Comparison of ENCODE assay signal across 15 cellular contexts in genomic region chr15:98760112-98760826, GRCh38.
DNase-seq lines count a peak whose midpoint lies in the region; ATAC-seq and TF ChIP-seq lines count a peak whose summit lies in the region.
"Had no signal": no experiment of that assay in that cellular context is flagged by ENCODE, and none has a peak within 500 bp of the region (broad histone marks: within the 10 kb centered on the region; RNA-seq: fewer than 3 reads in every experiment).

No MANE protein-coding gene starts in this region.

- DNase-seq in NCI-H1417 (lab: John Stamatoyannopoulos, UW) (peak in 2 of 3 experiments; percentile 65 to 96), NCI-H1417 treated with DMSO at 0.1 percent for 48 hours (lab: John Stamatoyannopoulos, UW) (no peak), PC-3 (peak; percentile 22), left ventricle myocardium superior (peak; percentile 71), upper lobe of left lung (peak; percentile 43 to 46), GM19240 (ENCODE audit: insufficient read length, low spot score) (no peak), NCI-H510A treated with DMSO at 0.1 percent for 48 hours (lab: John Stamatoyannopoulos, UW) (no peak)
- DNase-seq: activated CD4-positive, alpha-beta T cell treated with anti-CD3 and anti-CD28 coated beads for 1 hour; activated naive CD8-positive, alpha-beta T cell treated with anti-CD3 and anti-CD28 coated beads, Interleukin-2, amount 10 ng/mL, durations not matched to agents 7 days and 5 days; H7; occipital lobe; SHP77; stimulated activated naive CD8-positive, alpha-beta T cell treated with anti-CD3 and anti-CD28 coated beads, Interleukin-15, Interleukin-2, amounts not matched to agents 100 U/mL and 50 U/mL, for 24 hours had no signal

- H3K36me3 ChIP-seq in PC-3 (ENCODE audit: low read depth, low read length) (no peaks in the 10 kb centered on the region), upper lobe of left lung (no peaks in the 10 kb centered on the region)

- no peaks in the 10 kb centered on the region for H3F3A ChIP-seq in PC-3 (ENCODE audit: low read length, unreplicated experiment)

- 58 to 68% methylated on average over 9 of the region's 9 CpGs for WGBS in upper lobe of left lung, 2 donors

- H3K27me3 ChIP-seq in PC-3 (ENCODE audit: low read length): no peaks in the 10 kb centered on the region
- H3K27me3 ChIP-seq in upper lobe of left lung: no peaks in the 10 kb centered on the region

- no peaks in the 10 kb centered on the region for H3K79me2 ChIP-seq in PC-3 (ENCODE audit: low read length)

- TF ChIP-seq CTCF in PC-3 (conservative IDR thresholded peaks at IDR 0.05; ENCODE audit: low read depth, low read length) (no peak), upper lobe of left lung (IDR thresholded peaks at IDR 0.05) (no peak)

- no peaks in the 10 kb centered on the region for H3K9me3 ChIP-seq in PC-3 (ENCODE audit: low read length)
- H3K9me3 ChIP-seq in upper lobe of left lung: no peaks in the 10 kb centered on the region

- no peaks in the 10 kb centered on the region for H3K9me2 ChIP-seq in PC-3 (replicated peaks; ENCODE audit: low read length)

- no peak overlapping the region for H3K4me2 ChIP-seq in PC-3 (ENCODE audit: low read length)

- peak; percentile 57 for ATAC-seq in PC-3
- ATAC-seq in left ventricle myocardium superior: peak; percentile 86
- peak in 1 of 2 donors; percentile 82 for ATAC-seq in upper lobe of left lung (ENCODE audit: low FRiP score in 2 of 2)
- no peak for ATAC-seq in HG03442 (IDR thresholded peaks at IDR 0.05; ENCODE audit: unreplicated experiment)
- ATAC-seq: stimulated activated naive CD8-positive, alpha-beta T cell treated with anti-CD3 and anti-CD28 coated beads, Interleukin-15, Interleukin-2, amounts not matched to agents 100 U/mL and 50 U/mL, for 24 hours had no signal

- CTCF ChIA-PET in PC-3 (lab: Charles Lee): interaction anchor here (0.7 kb wide), 1 partner anchor 133 kb away, joined by 3 read pairs; no protein-coding TSS in a partner anchor

- no peak overlapping the region for H3K27ac ChIP-seq in PC-3 (ENCODE audit: low read length)
- no peak overlapping the region for H3K27ac ChIP-seq in upper lobe of left lung
- H3K27ac ChIP-seq: 22Rv1 had no signal

- H3K4me3 ChIP-seq in PC-3 (ENCODE audit: low read length) (no peak overlapping the region), upper lobe of left lung (no peak overlapping the region)

- intact Hi-C loops in PC-3 (cut with micrococcal nuclease) (no loop called here), left ventricle myocardium superior (cut with micrococcal nuclease) (no loop called here)

- H2AFZ ChIP-seq in PC-3 (ENCODE audit: low read length): no peak overlapping the region

- no peaks in the 10 kb centered on the region for H4K20me1 ChIP-seq in PC-3 (ENCODE audit: low read length)

- H3K4me1 ChIP-seq in PC-3 (ENCODE audit: insufficient read depth, low read length): no peaks in the 10 kb centered on the region
- H3K4me1 ChIP-seq in upper lobe of left lung: peaks cover 8 to 27% (median 21%) of the 10 kb centered on the region in 4 donors

- TF ChIP-seq EP300 in upper lobe of left lung (IDR thresholded peaks at IDR 0.05): no peak

- no peak for TF ChIP-seq POLR2A in upper lobe of left lung (IDR thresholded peaks at IDR 0.05)

- POLR2A ChIA-PET in PC-3 (lab: Charles Lee; ENCODE audit: unreplicated experiment): no interaction called here

- no TSS peak for BruUV-seq in PC-3 (replicated peaks; lab: Mats Ljungman, UMichigan)

- H3K9ac ChIP-seq in PC-3 (ENCODE audit: low read length): no peak overlapping the region

Comparison
In these comparisons a context has a peak if more than half of its experiments do, and no peak if none do; other contexts are left out.
1. DNase-seq: peak in NCI-H1417 (2 of 3), PC-3 (single experiment), left ventricle myocardium superior (single experiment) and upper lobe of left lung (2 of 2); none in NCI-H1417 treated with DMSO at 0.1 percent for 48 hours (single experiment), GM19240 (single experiment) and NCI-H510A treated with DMSO at 0.1 percent for 48 hours (single experiment).